In the genomic region with DNA sequence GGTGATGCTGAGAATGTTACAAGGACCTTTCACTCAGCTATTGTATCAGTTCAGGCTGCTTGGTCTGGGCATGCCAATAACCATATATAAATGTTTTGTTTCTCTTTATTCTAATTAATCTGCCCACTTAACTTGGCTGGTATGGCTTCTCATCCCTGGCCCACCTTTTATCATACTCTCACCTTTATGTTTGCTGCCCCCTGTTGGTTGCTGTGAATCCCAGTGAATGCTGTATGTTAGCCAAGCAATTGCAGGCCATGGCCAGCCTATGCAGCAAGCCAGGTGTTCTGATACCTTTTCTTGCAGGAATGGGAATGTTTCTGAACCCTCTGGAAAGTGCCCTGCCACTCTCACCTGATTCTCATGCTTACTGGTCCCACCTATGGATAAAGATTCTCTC, we compare ENCODE assay signal across 9 cellular contexts. TPM values are rescaled to one million over a fixed set of nuclear protein-coding genes. Genes with fewer than 3 reads are reported as not detected.
DNase-seq lines count a peak whose midpoint lies in the region; ATAC-seq and TF ChIP-seq lines count a peak whose summit lies in the region.
"Had no signal": no experiment of that assay in that cellular context is flagged by ENCODE, and none has a peak within 500 bp of the region (broad histone marks: within the 10 kb centered on the region; RNA-seq: fewer than 3 reads in every experiment).

No MANE protein-coding gene starts in this region.

- H3K9ac ChIP-seq in DND-41 (ENCODE audit: low read depth, low read length) = no peak overlapping the region
- H3K9ac ChIP-seq in H9 (ENCODE audit: extremely low read depth, insufficient read length, low read length) = no peak overlapping the region

- CTCF ChIA-PET in CD4-positive, alpha-beta T cell (lab: Charles Lee) = no interaction called here

- peaks cover 5 to 12% of the 10 kb centered on the region in 2 experiments for H3K4me1 Mint-ChIP-seq in H9
- H3K4me1 Mint-ChIP-seq in CD4-positive, alpha-beta T cell (ENCODE audit: low read depth) = no peaks in the 10 kb centered on the region

- POLR2A ChIA-PET in CD4-positive, alpha-beta T cell (lab: Charles Lee) = no interaction called here

- H4K8ac ChIP-seq in H9 (replicated peaks; ENCODE audit: insufficient read length, low read depth, low read length) = no peak overlapping the region

- TF ChIP-seq CTCF in DND-41 (IDR thresholded peaks at IDR 0.05; ENCODE audit: borderline replicate concordance, extremely low read depth, low read length, poor library complexity, severe bottlenecking) = peak; percentile 58
- TF ChIP-seq CTCF in H9 (conservative IDR thresholded peaks at IDR 0.05) = peak; percentile 79
- TF ChIP-seq CTCF in CD4-positive, alpha-beta T cell (IDR thresholded peaks at IDR 0.05) = no peak
- no peak for TF ChIP-seq CTCF in tibial nerve (IDR thresholded peaks at IDR 0.05)

- H3K4me1 ChIP-seq in DND-41 (ENCODE audit: insufficient read depth, low read length) (no peaks in the 10 kb centered on the region), H9 (ENCODE audit: insufficient read depth, low read length) (no peaks in the 10 kb centered on the region; the same call in 1 of the 2 replicates), tibial nerve (no peaks in the 10 kb centered on the region)

- no peak for TF ChIP-seq EP300 in tibial nerve (IDR thresholded peaks at IDR 0.05)

- H3K36me3 ChIP-seq in DND-41 (ENCODE audit: insufficient read depth, low read length) (no peaks in the 10 kb centered on the region), tibial nerve (no peaks in the 10 kb centered on the region)
- H3K36me3 ChIP-seq: thoracic aorta had no signal

- H3K4me2 ChIP-seq in DND-41 (ENCODE audit: insufficient read depth, low read length) = no peak overlapping the region
- H3K4me2 ChIP-seq in H9 (ENCODE audit: insufficient read depth, insufficient read length, low read length) = no peak overlapping the region

- no peak overlapping the region for H2AFZ ChIP-seq in DND-41 (ENCODE audit: low read depth, low read length)
- no peak overlapping the region for H2AFZ ChIP-seq in H9 (ENCODE audit: low read length)

- intact Hi-C loops in CD4-positive, alpha-beta T cell (cut with DNase I, micrococcal nuclease) = no loop called here

- no peaks in the 10 kb centered on the region for H4K20me1 ChIP-seq in DND-41 (ENCODE audit: insufficient read depth, low read length)
- H4K20me1 ChIP-seq in H9 (ENCODE audit: control insufficient read depth, insufficient read depth, insufficient read length) = no peaks in the 10 kb centered on the region

- no peak overlapping the region for H2BK12ac ChIP-seq in H9 (ENCODE audit: insufficient read length, low read depth, low read length)

- no peaks in the 10 kb centered on the region for H3K79me1 ChIP-seq in H9 (ENCODE audit: insufficient read depth, low read depth, low read length, poor library complexity, severe bottlenecking)

- no peak overlapping the region for H3K4me3 Mint-ChIP-seq in H9
- no peak overlapping the region for H3K4me3 Mint-ChIP-seq in CD4-positive, alpha-beta T cell

- H2BK20ac ChIP-seq in H9 (ENCODE audit: low read depth, low read length, poor library complexity, severe bottlenecking) = no peak overlapping the region

- no peak overlapping the region for H3K4me3 ChIP-seq in DND-41 (ENCODE audit: low read depth in 1 of 2, low read length in 2 of 2)
- no peak overlapping the region for H3K4me3 ChIP-seq in tibial nerve
- H3K4me3 ChIP-seq: thoracic aorta had no signal

- H3K56ac ChIP-seq in H9 (ENCODE audit: insufficient read length, low read depth, low read length) = no peak overlapping the region

- H3K27me3 Mint-ChIP-seq in H9 (ENCODE audit: low read depth) = no peaks in the 10 kb centered on the region
- H3K27me3 Mint-ChIP-seq in CD4-positive, alpha-beta T cell = no peaks in the 10 kb centered on the region

- H3K18ac ChIP-seq in H9 (ENCODE audit: insufficient read length, low read depth, low read length) = no peak overlapping the region

- no peak overlapping the region for H2BK15ac ChIP-seq in H9 (ENCODE audit: low read depth, low read length)

- no peak overlapping the region for H3T11ph ChIP-seq in H9 (ENCODE audit: low read length)

- no peak overlapping the region for H2AK5ac ChIP-seq in H9 (ENCODE audit: insufficient read length, low read length)

- H3K79me2 ChIP-seq in DND-41 (ENCODE audit: insufficient read depth, low read length) (no peaks in the 10 kb centered on the region), H9 (ENCODE audit: insufficient read depth, low read length) (no peaks in the 10 kb centered on the region)

- H3K14ac ChIP-seq in H9 (ENCODE audit: insufficient read depth, low read length) = no peak overlapping the region

- no peaks in the 10 kb centered on the region for H3K36me3 Mint-ChIP-seq in H9 (ENCODE audit: insufficient read depth in 1 of 3, low read depth in 3 of 3)
- no peaks in the 10 kb centered on the region for H3K36me3 Mint-ChIP-seq in CD4-positive, alpha-beta T cell (ENCODE audit: low read depth)

- DNase-seq in DND-41 (peak; percentile 26), H9 (peak; percentile 73), SK-N-DZ (ENCODE audit: low spot score) (peak; percentile 12), left lobe of liver (ENCODE audit: low spot score) (no peak), tibial nerve (ENCODE audit: low spot score in 2 of 2) (no peak)
- DNase-seq in CD4-positive, alpha-beta T cell = no peak
- DNase-seq: activated gamma-delta T cell had no signal

- H3K9me3 Mint-ChIP-seq in H9 = peaks cover 0 to 3% of the 10 kb centered on the region in 2 experiments; a peak in 2 of 5 replicates
- peaks cover 3% of the 10 kb centered on the region for H3K9me3 Mint-ChIP-seq in CD4-positive, alpha-beta T cell

- no peak overlapping the region for H4K91ac ChIP-seq in H9 (ENCODE audit: insufficient read length, low read depth, low read length)

- no peak overlapping the region for H3K4ac ChIP-seq in H9 (ENCODE audit: low read depth, low read length)

- H4K5ac ChIP-seq in H9 (ENCODE audit: insufficient read length, low read depth, low read length) = no peak overlapping the region

- H3K27ac Mint-ChIP-seq in H9 = no peak overlapping the region
- no peak overlapping the region for H3K27ac Mint-ChIP-seq in CD4-positive, alpha-beta T cell

- H3K27me3 ChIP-seq in DND-41 (ENCODE audit: insufficient read depth, low read length, poor library complexity) (no peaks in the 10 kb centered on the region), H9 (ENCODE audit: insufficient read depth, low read length) (no peaks in the 10 kb centered on the region), tibial nerve (no peaks in the 10 kb centered on the region)
- H3K27me3 ChIP-seq in CD4-positive, alpha-beta T cell (ENCODE audit: control insufficient read depth, insufficient read depth, low read length) = no peaks in the 10 kb centered on the region

- H3K9me3 ChIP-seq in DND-41 (ENCODE audit: insufficient read depth, low read length, severe bottlenecking) = no peaks in the 10 kb centered on the region
- H3K9me3 ChIP-seq in H9 (ENCODE audit: control insufficient read depth, low read depth, low read length) = no peaks in the 10 kb centered on the region
- H3K9me3 ChIP-seq in CD4-positive, alpha-beta T cell (ENCODE audit: control insufficient read depth, low read length) = no peaks in the 10 kb centered on the region
- no peaks in the 10 kb centered on the region for H3K9me3 ChIP-seq in tibial nerve
- H3K9me3 ChIP-seq: thoracic aorta had no signal

- no peak overlapping the region for H3K27ac ChIP-seq in DND-41 (ENCODE audit: low read length)
- no peak overlapping the region for H3K27ac ChIP-seq in H9 (ENCODE audit: insufficient read length, low read depth, low read length)
- H3K27ac ChIP-seq in CD4-positive, alpha-beta T cell (ENCODE audit: low read depth, low read length) = no peak overlapping the region
- H3K27ac ChIP-seq in tibial nerve = no peak overlapping the region
- H3K27ac ChIP-seq: thoracic aorta had no signal

- no peak for TF ChIP-seq POLR2A in tibial nerve (IDR thresholded peaks at IDR 0.05)

- H2BK5ac ChIP-seq in H9 (ENCODE audit: insufficient read length, low read length) = no peak overlapping the region

- H3K23ac ChIP-seq in H9 (ENCODE audit: insufficient read length, low read depth, low read length) = no peak overlapping the region

- ATAC-seq in DND-41 (ENCODE audit: insufficient read depth, low read depth) (no peak), left lobe of liver (peak; percentile 46), GM19023 (IDR thresholded peaks at IDR 0.05; ENCODE audit: unreplicated experiment) (no peak)
- ATAC-seq in CD4-positive, alpha-beta T cell (ENCODE audit: poor library complexity) = no peak

- no peaks in the 10 kb centered on the region for H3K23me2 ChIP-seq in H9 (ENCODE audit: insufficient read length, low read depth, low read length, poor library complexity, severe bottlenecking)

- H2BK120ac ChIP-seq in H9 (ENCODE audit: low read depth, low read length, poor library complexity, severe bottlenecking) = no peak overlapping the region

RNA-seq across cellular contexts. Expression of gene PCSK2, which starts 54.6 kb away (rescaled TPM):
- total RNA-seq in H9 (2021) (1.5 and 2.8 TPM in 2 replicates), left lobe of liver (0.05 TPM), tibial nerve (1 to 10 TPM; 1.0 to 4.8 (median 3.0) TPM)
- not detected in 2 replicates for polyA plus RNA-seq in SK-N-DZ (2014; cell fraction: cytosol; rRNA removed)
- polyA plus RNA-seq in SK-N-DZ (2014; cell fraction: nucleus; rRNA removed) = not detected in 2 replicates
- total RNA-seq in CD4-positive, alpha-beta T cell = not detected

Comparison
In these comparisons a context has a peak if more than half of its experiments do, and no peak if none do; other contexts are left out.
1. DNase-seq: peak in DND-41 (single experiment), H9 (single experiment) and SK-N-DZ (single experiment); none in left lobe of liver (single experiment), CD4-positive, alpha-beta T cell (0 of 10) and tibial nerve (0 of 2).
2. CTCF ChIP-seq: peak in DND-41 (single experiment) and H9 (single experiment); none in CD4-positive, alpha-beta T cell (single experiment) and tibial nerve (0 of 5).